8 cellular contexts compared by ENCODE assay signal in the genomic region with DNA sequence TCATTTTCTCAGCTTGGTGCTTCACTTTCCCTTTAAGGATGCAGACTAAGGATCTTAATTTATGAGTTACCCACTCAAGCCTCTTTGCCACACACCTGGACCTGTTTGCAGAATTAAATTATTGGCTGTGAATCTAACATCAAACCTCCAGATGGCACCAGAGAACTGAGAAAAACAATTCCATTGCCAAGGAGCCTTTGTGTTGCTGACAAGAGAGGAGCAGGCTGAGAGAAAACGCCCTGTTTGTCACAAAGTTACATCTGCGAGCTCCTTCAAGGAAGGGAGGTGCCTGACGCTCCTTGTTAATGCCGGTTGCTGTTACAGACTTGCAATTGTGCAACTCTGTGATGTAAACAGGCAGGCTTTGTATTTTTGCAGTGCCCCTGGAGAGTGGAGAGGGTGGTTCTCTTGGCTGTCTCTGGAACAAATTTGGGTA. TPM values are rescaled to one million over a fixed set of nuclear protein-coding genes. Genes with fewer than 3 reads are reported as not detected.
DNase-seq lines count a peak whose midpoint lies in the region; ATAC-seq and TF ChIP-seq lines count a peak whose summit lies in the region.

No MANE protein-coding gene starts in this region.

- H3K4me3 ChIP-seq in LNCaP clone FGC (ENCODE audit: low read depth, low read length) (no peak overlapping the region), PC-9 (no peak overlapping the region), colonic mucosa (no peak overlapping the region), tibial artery (no peak overlapping the region)

- ATAC-seq in left colon, result peak; percentile 89
- ATAC-seq in GM19324 (IDR thresholded peaks at IDR 0.05; ENCODE audit: low FRiP score, unreplicated experiment), result no peak

- H3K27ac Mint-ChIP-seq in activated CD4-positive, alpha-beta T cell treated with anti-CD3 and anti-CD28 coated beads, Interleukin-2, amount 10 ng/mL, durations not matched to agents 7 days and 5 days, result peak overlapping the region; percentile 14

- H4K20me1 ChIP-seq in PC-9 (ENCODE audit: insufficient read depth), result no peaks in the 10 kb centered on the region

- peaks cover 4% of the 10 kb centered on the region; the same call in 1 of the 2 replicates for H3K9me2 ChIP-seq in PC-9 (ENCODE audit: insufficient read depth)

- H3K36me3 ChIP-seq in PC-9 (ENCODE audit: low read depth), result no peaks in the 10 kb centered on the region
- no peaks in the 10 kb centered on the region for H3K36me3 ChIP-seq in colonic mucosa
- no peaks in the 10 kb centered on the region for H3K36me3 ChIP-seq in tibial artery

- CTCF ChIA-PET in activated CD4-positive, alpha-beta T cell treated with anti-CD3 and anti-CD28 coated beads, Interleukin-2, amount 10 ng/mL, durations not matched to agents 7 days and 5 days (lab: Charles Lee), result interaction anchor here (0.6 to 2.0 kb wide), 5 partner anchors 144 to 298 kb away, joined by 3 to 7 read pairs (median 4); no protein-coding TSS in a partner anchor
- CTCF ChIA-PET in PC-9 (lab: Charles Lee), result no interaction called here

- POLR2A ChIA-PET in activated CD4-positive, alpha-beta T cell treated with anti-CD3 and anti-CD28 coated beads, Interleukin-2, amount 10 ng/mL, durations not matched to agents 7 days and 5 days (lab: Charles Lee), result no interaction called here
- POLR2A ChIA-PET in PC-9 (lab: Charles Lee; ENCODE audit: unreplicated experiment), result no interaction called here

- H3K9ac ChIP-seq in colonic mucosa (ENCODE audit: low read depth in 2 of 2, low read length in 2 of 2), result no peak overlapping the region

- BruUV-seq in PC-9 (replicated peaks; lab: Mats Ljungman, UMichigan), result no TSS peak

- peaks cover 29% of the 10 kb centered on the region; the same call in 1 of the 2 replicates for H3K27me3 ChIP-seq in PC-9 (ENCODE audit: insufficient read depth, low read depth)
- H3K27me3 ChIP-seq in colonic mucosa, result no peaks in the 10 kb centered on the region
- H3K27me3 ChIP-seq in tibial artery, result peaks cover 0 to 16% of the 10 kb centered on the region in 2 donors

- no peak overlapping the region for H2AFZ ChIP-seq in PC-9

- no peaks in the 10 kb centered on the region for H3K9me3 ChIP-seq in PC-9 (ENCODE audit: insufficient read depth, low read depth)
- H3K9me3 ChIP-seq in colonic mucosa, result no peaks in the 10 kb centered on the region
- no peaks in the 10 kb centered on the region for H3K9me3 ChIP-seq in tibial artery

- H3K27me3 Mint-ChIP-seq in activated CD4-positive, alpha-beta T cell treated with anti-CD3 and anti-CD28 coated beads, Interleukin-2, amount 10 ng/mL, durations not matched to agents 7 days and 5 days, result peaks cover 5% of the 10 kb centered on the region

- H3K9me3 Mint-ChIP-seq in activated CD4-positive, alpha-beta T cell treated with anti-CD3 and anti-CD28 coated beads, Interleukin-2, amount 10 ng/mL, durations not matched to agents 7 days and 5 days, result peaks cover 3% of the 10 kb centered on the region

- DNase-seq in activated CD4-positive, alpha-beta T cell treated with anti-CD3 and anti-CD28 coated beads, Interleukin-2, amount 10 ng/mL, durations not matched to agents 7 days and 5 days, result peak; percentile 60
- DNase-seq in activated CD4-positive, alpha-beta T cell treated with anti-CD3 and anti-CD28 coated beads, Interleukin-2, amount 50 U/mL, for 1 hour, result no peak
- DNase-seq in LNCaP clone FGC (ENCODE audit: low read depth) (peak; percentile 76), PC-9 (peak in 1 of 2 experiments; percentile 5), colonic mucosa (peak; percentile 34), left colon (peak in 1 of 2 donors; percentile 40), tibial artery (peak; percentile 75 to 79)

- no peaks in the 10 kb centered on the region for H3F3A ChIP-seq in PC-9 (ENCODE audit: insufficient read depth, low read depth)

- H3K4me3 Mint-ChIP-seq in activated CD4-positive, alpha-beta T cell treated with anti-CD3 and anti-CD28 coated beads, Interleukin-2, amount 10 ng/mL, durations not matched to agents 7 days and 5 days, result no peak overlapping the region

- H3K4me1 ChIP-seq in PC-9 (replicated peaks; ENCODE audit: insufficient read depth) (no peaks in the 10 kb centered on the region), colonic mucosa (no peaks in the 10 kb centered on the region), tibial artery (no peaks in the 10 kb centered on the region)

- intact Hi-C loops in PC-9 (cut with micrococcal nuclease; ENCODE audit: unreplicated experiment) (loop anchor here (2.0 kb wide), 1 partner anchor 788 kb away; no protein-coding TSS in a partner anchor), colonic mucosa (cut with DNase I) (loop anchor here (10.0 kb wide), 1 partner anchor 64 kb away; no protein-coding TSS in a partner anchor), left colon (cut with DNase I, micrococcal nuclease) (no loop called here), tibial artery (cut with DNase I; ENCODE audit: low total_unique reads) (no loop called here)

- no peaks in the 10 kb centered on the region for H3K36me3 Mint-ChIP-seq in activated CD4-positive, alpha-beta T cell treated with anti-CD3 and anti-CD28 coated beads, Interleukin-2, amount 10 ng/mL, durations not matched to agents 7 days and 5 days (ENCODE audit: low read depth)

- no peaks in the 10 kb centered on the region for H3K79me2 ChIP-seq in PC-9 (ENCODE audit: low read depth)

- H3K4me2 ChIP-seq in PC-9, result no peak overlapping the region

- H3K4me1 Mint-ChIP-seq in activated CD4-positive, alpha-beta T cell treated with anti-CD3 and anti-CD28 coated beads, Interleukin-2, amount 10 ng/mL, durations not matched to agents 7 days and 5 days, result peaks cover 19% of the 10 kb centered on the region

- H3K27ac ChIP-seq in PC-9, result no peak overlapping the region
- no peak overlapping the region for H3K27ac ChIP-seq in colonic mucosa
- no peak overlapping the region for H3K27ac ChIP-seq in tibial artery

- TF ChIP-seq CTCF in LNCaP clone FGC (IDR thresholded peaks at IDR 0.05; ENCODE audit: control insufficient read depth, extremely low read depth, insufficient read depth), result peak; percentile 74
- TF ChIP-seq CTCF in PC-9 (conservative IDR thresholded peaks at IDR 0.05), result peak; percentile 63
- peak; percentile 31 for TF ChIP-seq CTCF in colonic mucosa (IDR thresholded peaks at IDR 0.05)
- TF ChIP-seq CTCF in tibial artery (IDR thresholded peaks at IDR 0.05), result peak in 1 of 2 experiments; percentile 41

RNA-seq across cellular contexts. Expression of a gene that starts 36.3 kb away (rescaled TPM):
- total RNA-seq in activated CD4-positive, alpha-beta T cell treated with anti-CD3 and anti-CD28 coated beads, Interleukin-2, amount 10 ng/mL, durations not matched to agents 7 days and 5 days, result not detected
- not detected in 2 replicates for total RNA-seq in PC-9 (2021)
- total RNA-seq in colonic mucosa, result under 1 TPM in 1 of 2 donors, not detected in 1; 0.08 TPM
- total RNA-seq in left colon, result not detected

Comparison
In these comparisons a context has a peak if more than half of its experiments do, and no peak if none do; other contexts are left out.
1. intact Hi-C loops: an anchor here in PC-9 (2.0 kb wide) and colonic mucosa (10.0 kb wide); none called in left colon and tibial artery.